In the genomic region with DNA sequence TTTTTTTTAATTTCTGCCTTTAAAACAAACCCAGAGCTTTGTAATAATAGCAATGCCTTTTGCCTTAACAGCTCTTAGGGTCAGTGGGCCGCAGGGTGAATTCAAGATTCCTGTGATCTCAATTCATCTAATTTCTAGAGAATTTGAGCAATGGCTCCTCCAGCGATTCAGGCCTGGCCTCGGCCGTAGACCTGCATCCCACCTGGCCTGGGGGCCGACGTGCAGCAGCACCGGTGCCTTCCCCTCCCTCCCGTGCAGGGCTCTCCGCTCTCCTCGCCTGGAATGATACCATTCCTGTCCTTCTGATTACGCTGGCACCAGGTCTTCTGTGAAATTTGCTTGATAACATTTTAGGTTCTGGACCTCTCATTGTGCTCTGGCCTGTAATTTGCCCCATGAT, we compare ENCODE assay signal across 27 cellular contexts.
"Had no signal": no experiment of that assay in that cellular context is flagged by ENCODE, and none has a peak within 500 bp of the region (broad histone marks: within the 10 kb centered on the region; RNA-seq: fewer than 3 reads in every experiment).

No MANE protein-coding gene starts in this region.

- DNase-seq: central memory CD4-positive, alpha-beta T cell; dermis blood vessel endothelial cell; effector CD4-positive, alpha-beta T cell; effector memory CD8-positive, alpha-beta T cell; endodermal cell; erythroblast; esophagus squamous epithelium; foreskin fibroblast; foreskin melanocyte; gastrocnemius medialis; hypothalamus; immature natural killer cell; islet precursor cell; left cardiac atrium; left lung; left ventricle myocardium superior; lower lobe of right lung; mesenchymal stem cell; midbrain had no signal

- H3K79me2 ChIP-seq: hepatocyte had no signal

- H2AFZ ChIP-seq: hepatocyte had no signal

- H3K36me3 ChIP-seq: esophagus squamous epithelium, gastrocnemius medialis, heart left ventricle, left lung, lower lobe of right lung had no signal

- H3K27ac ChIP-seq: coronary artery, dorsolateral prefrontal cortex, epithelial cell of prostate, esophagus squamous epithelium, gastrocnemius medialis, heart left ventricle, hepatocyte, left lung, lower lobe of right lung had no signal

- H3K4me2 ChIP-seq: hepatocyte had no signal

- ATAC-seq: effector memory CD8-positive, alpha-beta T cell; esophagus mucosa; gastrocnemius medialis; heart left ventricle; left cardiac atrium; left lung; left ventricle myocardium superior; lower lobe of right lung had no signal

- H3K9me3 ChIP-seq: esophagus squamous epithelium, gastrocnemius medialis, heart left ventricle, left lung, lower lobe of right lung had no signal

- FAIRE-seq: colon, endometrium had no signal

- H3K4me3 ChIP-seq: coronary artery, dorsolateral prefrontal cortex, esophagus squamous epithelium, gastrocnemius medialis, heart left ventricle, hepatocyte, left lung, lower lobe of right lung had no signal

- H3K4me1 ChIP-seq: esophagus squamous epithelium, gastrocnemius medialis, heart left ventricle, left lung, lower lobe of right lung had no signal
